19 cellular contexts compared by ENCODE assay signal in genomic region chr3:180188512-180189309, GRCh38.
A peak's percentile ranks its signal among the peaks of the same experiment; 100 is the strongest.
DNase-seq lines count a peak whose midpoint lies in the region; ATAC-seq, FAIRE-seq and TF ChIP-seq lines count a peak whose summit lies in the region.
"Had no signal": no experiment of that assay in that cellular context is flagged by ENCODE, and none has a peak within 500 bp of the region (broad histone marks: within the 10 kb centered on the region; RNA-seq: fewer than 3 reads in every experiment).

No MANE protein-coding gene starts in this region.

- no peak overlapping the region for H3K27ac Mint-ChIP-seq in MCF 10A (ENCODE audit: low read depth, unreplicated experiment)
- H3K27ac Mint-ChIP-seq: CD8-positive, alpha-beta memory T cell; T-cell had no signal

- ATAC-seq in GM19351 (IDR thresholded peaks at IDR 0.05; ENCODE audit: unreplicated experiment) (peak; percentile 89), HG02763 (IDR thresholded peaks at IDR 0.05; ENCODE audit: unreplicated experiment) (peak; percentile 70), HG03565 (IDR thresholded peaks at IDR 0.05; ENCODE audit: unreplicated experiment) (peak; percentile 78)
- ATAC-seq: lower lobe of right lung, right lobe of liver, T-cell had no signal

- no peak for TF ChIP-seq CTCF in MCF 10A (IDR thresholded peaks at IDR 0.05; ENCODE audit: unreplicated experiment)

- no peak overlapping the region for H3K4me3 Mint-ChIP-seq in MCF 10A (ENCODE audit: unreplicated experiment)
- H3K4me3 Mint-ChIP-seq: CD8-positive, alpha-beta memory T cell; T-cell had no signal

- DNase-seq in GM18507 (ENCODE audit: extremely low spot score, insufficient read length, low read depth) (no peak), MCF 10A (ENCODE audit: unreplicated experiment) (no peak), UCSD-AML1 (lab: John Stamatoyannopoulos, UW; ENCODE audit: unreplicated experiment) (no peak), NOMO-1 treated with DMSO at 0.1 percent for 48 hours (lab: John Stamatoyannopoulos, UW; ENCODE audit: unreplicated experiment) (no peak), iPS-NIHi11 (ENCODE audit: low spot score) (no peak)
- DNase-seq: activated effector memory CD4-positive, alpha-beta T cell treated with Interleukin-2 at 50 U/mL for 16 hours; amygdala; caudate nucleus; CD8-positive, alpha-beta memory T cell; head of caudate nucleus; lower lobe of right lung; NCI-H187 treated with DMSO at 0.1 percent for 48 hours; NCI-H510A; right lobe of liver; T-cell; WERI-Rb-1 had no signal

- no peaks in the 10 kb centered on the region for H3K9me3 Mint-ChIP-seq in MCF 10A (ENCODE audit: unreplicated experiment)
- H3K9me3 Mint-ChIP-seq: CD8-positive, alpha-beta memory T cell; T-cell had no signal

- peaks cover 1% of the 10 kb centered on the region for H3K36me3 Mint-ChIP-seq in MCF 10A (ENCODE audit: insufficient read depth, unreplicated experiment)
- H3K36me3 Mint-ChIP-seq: CD8-positive, alpha-beta memory T cell; T-cell had no signal

- intact Hi-C loops in MCF 10A (cut with micrococcal nuclease): no loop called here

- CTCF ChIA-PET in MCF 10A (lab: Yijun Ruan, JAX): interaction anchor here (1.0 kb wide), 1 partner anchor 87 kb away, joined by 3 read pairs; no protein-coding TSS in a partner anchor

- POLR2A ChIA-PET in MCF 10A (lab: Yijun Ruan, JAX): no interaction called here

- H3K27me3 Mint-ChIP-seq in MCF 10A (ENCODE audit: insufficient read depth, unreplicated experiment): no peaks in the 10 kb centered on the region
- H3K27me3 Mint-ChIP-seq: CD8-positive, alpha-beta memory T cell; T-cell had no signal

- FAIRE-seq in GM18507 (lab: Jason Lieb, UNC): peak; percentile 55

- H3K4me1 Mint-ChIP-seq in MCF 10A (ENCODE audit: insufficient read depth, unreplicated experiment): peaks cover 5% of the 10 kb centered on the region
- H3K4me1 Mint-ChIP-seq: CD8-positive, alpha-beta memory T cell; T-cell had no signal

- no TSS peak for BruUV-seq in MCF 10A (replicated peaks; lab: Mats Ljungman, UMichigan)
